ENCODE assay signal across 1 cellular context in genomic region chr19:10115392-10116084, GRCh38.
TF ChIP-seq lines count a peak whose summit lies in the region.

No MANE protein-coding gene starts in this region.

TF ChIP-seq in HepG2, 621 proteins besides CTCF, POLR2A, EP300 and RAD21:
- TF ChIP-seq HNRNPL (IDR thresholded peaks at IDR 0.05; ENCODE audit: low read depth, low read length) (0 out of 2 replicates have a peak, but pooled peaks have one; percentile 37), KDM2A (CRISPR knock-in tag; IDR thresholded peaks at IDR 0.05; ENCODE audit: borderline replicate concordance, low read depth) (peak; percentile 49; the same call in 1 of the 2 replicates), POLR2AphosphoS5 (IDR thresholded peaks at IDR 0.05; ENCODE audit: low read depth, low read length) (peak; percentile 23; the same call in 1 of the 2 replicates), RBFOX2 (IDR thresholded peaks at IDR 0.05; ENCODE audit: low read depth, low read length) (peak; percentile 78), ZNF574 (CRISPR knock-in tag; IDR thresholded peaks at IDR 0.05) (0 out of 2 replicates have a peak, but pooled peaks have one; percentile 17), PCBP1 (IDR thresholded peaks at IDR 0.05; ENCODE audit: borderline replicate concordance, low read depth, low read length) (0 out of 2 replicates have a peak, but pooled peaks have one; percentile 59), ZHX1 (CRISPR knock-in tag; IDR thresholded peaks at IDR 0.05; ENCODE audit: low read depth) (no peak), ATF7-NPFF (CRISPR knock-in tag; IDR thresholded peaks at IDR 0.05; ENCODE audit: low read depth) (peak; percentile 46; the same call in 1 of the 2 replicates), AKAP8 (CRISPR knock-in tag; IDR thresholded peaks at IDR 0.05) (peak; percentile 73; the same call in 1 of the 2 replicates), SMC3 (IDR thresholded peaks at IDR 0.05; ENCODE audit: low read length) (no peak), KLF11 (CRISPR knock-in tag; IDR thresholded peaks at IDR 0.05) (no peak), ZNF589 (CRISPR knock-in tag; conservative IDR thresholded peaks at IDR 0.05) (0 out of 2 replicates have a peak, but pooled peaks have one; percentile 42), ZBTB33 (CRISPR knock-in tag; IDR thresholded peaks at IDR 0.05) (0 out of 2 replicates have a peak, but pooled peaks have one; percentile 4), ZNF784 (CRISPR knock-in tag; IDR thresholded peaks at IDR 0.05; ENCODE audit: borderline replicate concordance) (no peak), SETDB1 (CRISPR knock-in tag; IDR thresholded peaks at IDR 0.05; ENCODE audit: borderline replicate concordance) (no peak), ZBTB26 (CRISPR knock-in tag; IDR thresholded peaks at IDR 0.05; ENCODE audit: borderline replicate concordance) (0 out of 2 replicates have a peak, but pooled peaks have one; percentile 2), ZBTB39 (CRISPR knock-in tag; IDR thresholded peaks at IDR 0.05) (no peak), SRSF9 (IDR thresholded peaks at IDR 0.05; ENCODE audit: borderline replicate concordance, insufficient read depth, low read depth, low read length, poor library complexity, severe bottlenecking) (no peak), AGO2 (optimal IDR thresholded peaks at IDR 0.05; ENCODE audit: low read depth, low read length) (peak; percentile 95), ZNF792 (CRISPR knock-in tag; IDR thresholded peaks at IDR 0.05) (no peak), NFE2L2 (IDR thresholded peaks at IDR 0.05; ENCODE audit: low read length) (no peak), ZNF878 (CRISPR knock-in tag; IDR thresholded peaks at IDR 0.05) (peak; percentile 18; the same call in 1 of the 2 replicates), KDM5A (IDR thresholded peaks at IDR 0.05; ENCODE audit: borderline replicate concordance, low read length) (no peak), PAF1 (CRISPR knock-in tag; IDR thresholded peaks at IDR 0.05) (peak; percentile 79; the same call in 1 of the 2 replicates), POLR2G (IDR thresholded peaks at IDR 0.05; ENCODE audit: low read depth, low read length) (peak; percentile 13), ZNF513 (CRISPR knock-in tag; conservative IDR thresholded peaks at IDR 0.05) (no peak), GRHL1 (CRISPR knock-in tag; conservative IDR thresholded peaks at IDR 0.05) (no peak), ZNF775 (CRISPR knock-in tag; IDR thresholded peaks at IDR 0.05; ENCODE audit: borderline replicate concordance) (no peak), ZNF781 (CRISPR knock-in tag; IDR thresholded peaks at IDR 0.05; ENCODE audit: borderline replicate concordance, not compliant biosample characterization) (no peak)
